ENCODE assay signal across 11 cellular contexts in the genomic region with DNA sequence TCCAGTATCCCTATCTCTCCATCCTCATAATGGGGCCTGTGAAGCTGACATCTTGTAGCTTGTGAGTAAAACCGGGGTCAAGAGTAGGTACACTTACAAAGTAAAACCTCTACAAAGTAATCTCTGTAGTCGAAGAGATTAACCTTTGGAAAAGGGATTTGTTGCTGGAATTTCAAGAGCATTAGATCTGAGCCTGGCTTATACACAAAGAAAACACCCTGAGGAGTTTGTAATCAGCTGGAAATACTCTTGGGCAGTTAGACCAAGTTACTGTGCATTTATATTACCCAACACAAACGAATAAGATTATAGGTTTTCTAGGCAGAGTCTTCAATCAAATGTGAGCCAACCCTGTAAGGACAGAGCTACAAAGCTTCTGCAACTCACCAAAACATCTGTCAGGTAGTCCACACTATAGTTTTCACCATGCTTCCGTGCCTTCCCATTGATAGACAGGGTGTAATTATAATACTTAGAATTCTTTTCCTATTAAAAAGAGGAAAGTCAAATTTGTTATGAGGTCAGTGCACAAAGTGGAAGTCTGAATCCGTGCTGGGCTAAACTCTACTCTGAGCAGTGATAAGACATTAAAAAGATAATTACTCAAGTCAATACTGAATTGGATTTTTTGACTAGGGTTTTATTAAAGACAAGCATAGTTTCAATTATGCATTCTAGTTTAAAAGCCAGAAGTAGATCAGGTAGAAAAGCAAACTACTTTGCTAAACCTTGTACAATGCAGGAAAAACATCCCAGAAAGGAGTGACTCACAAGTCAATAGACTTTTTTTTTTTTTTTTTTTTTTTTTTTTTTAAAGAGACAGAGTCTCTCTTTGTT. TPM values are rescaled to one million over a fixed set of nuclear protein-coding genes. Genes with fewer than 3 reads are reported as not detected.
DNase-seq lines count a peak whose midpoint lies in the region; TF ChIP-seq lines count a peak whose summit lies in the region.
"Had no signal": no experiment of that assay in that cellular context is flagged by ENCODE, and none has a peak within 500 bp of the region (broad histone marks: within the 10 kb centered on the region; RNA-seq: fewer than 3 reads in every experiment).

No MANE protein-coding gene starts in this region.

- H3K9me3 Mint-ChIP-seq in HFFc6 (no peaks in the 10 kb centered on the region), type B pancreatic cell (no peaks in the 10 kb centered on the region)
- H3K9me3 Mint-ChIP-seq: activated naive CD4-positive, alpha-beta T cell treated with anti-CD3 and anti-CD28 coated beads for 36 hours had no signal

- peaks cover 34% of the 10 kb centered on the region for H3K36me3 Mint-ChIP-seq in HFFc6 (ENCODE audit: low read depth)
- H3K36me3 Mint-ChIP-seq in type B pancreatic cell, result peaks cover 39% of the 10 kb centered on the region

- no peaks in the 10 kb centered on the region for H3K9me2 ChIP-seq in hepatocyte (replicated peaks; ENCODE audit: insufficient read depth)

- TF ChIP-seq CTCF in HFFc6 (IDR thresholded peaks at IDR 0.05) (no peak), hepatocyte (IDR thresholded peaks at IDR 0.05; ENCODE audit: poor library complexity) (no peak), type B pancreatic cell (conservative IDR thresholded peaks at IDR 0.05) (no peak)

- H3K27me3 ChIP-seq in hepatocyte, result no peaks in the 10 kb centered on the region
- H3K27me3 ChIP-seq: dorsolateral prefrontal cortex had no signal

- DNase-seq in HFFc6 (no peak), amniotic epithelial cell (ENCODE audit: low read depth) (peak; percentile 55), hepatocyte (ENCODE audit: low spot score) (no peak), type B pancreatic cell (ENCODE audit: extremely low spot score, unreplicated experiment) (no peak), NCI-H2107 (lab: John Stamatoyannopoulos, UW) (no peak), NCI-H187 (lab: John Stamatoyannopoulos, UW) (no peak), midbrain (lab: John Stamatoyannopoulos, UW) (no peak)
- DNase-seq: activated naive CD4-positive, alpha-beta T cell treated with anti-CD3 and anti-CD28 coated beads for 36 hours; dorsolateral prefrontal cortex; NCI-H2081; T1000 had no signal

- H2AFZ ChIP-seq in hepatocyte, result no peak overlapping the region

- H3K4me1 ChIP-seq in hepatocyte (ENCODE audit: insufficient read depth), result peaks cover 6% of the 10 kb centered on the region

- H3K27ac Mint-ChIP-seq in HFFc6 (peak overlapping the region; percentile 22; the same call in 1 of the 2 replicates), type B pancreatic cell (peak overlapping the region; percentile 68)
- H3K27ac Mint-ChIP-seq: activated naive CD4-positive, alpha-beta T cell treated with anti-CD3 and anti-CD28 coated beads for 36 hours had no signal

- H3K9me3 ChIP-seq in hepatocyte (ENCODE audit: low read depth), result no peaks in the 10 kb centered on the region

- H3K27ac ChIP-seq in hepatocyte, result peak overlapping the region; percentile 68
- H3K27ac ChIP-seq: dorsolateral prefrontal cortex had no signal

- 38% methylated on average over 5 of the region's 5 CpGs for WGBS in hepatocyte (ENCODE audit: low lambda C conversion rate, missing lambda C conversion rate)

- no peaks in the 10 kb centered on the region for H3K79me2 ChIP-seq in hepatocyte

- H3K4me1 Mint-ChIP-seq in HFFc6 (ENCODE audit: low read depth), result peaks cover 56% of the 10 kb centered on the region
- H3K4me1 Mint-ChIP-seq in type B pancreatic cell (ENCODE audit: unreplicated experiment), result peaks cover 6% of the 10 kb centered on the region

- H3K4me3 ChIP-seq in hepatocyte, result no peak overlapping the region
- H3K4me3 ChIP-seq: dorsolateral prefrontal cortex had no signal

- no peaks in the 10 kb centered on the region for H4K20me1 ChIP-seq in hepatocyte (ENCODE audit: insufficient read depth, poor library complexity, severe bottlenecking)

- H3K4me3 Mint-ChIP-seq in HFFc6 (peak overlapping the region; percentile 75), type B pancreatic cell (no peak overlapping the region)
- H3K4me3 Mint-ChIP-seq: activated naive CD4-positive, alpha-beta T cell treated with anti-CD3 and anti-CD28 coated beads for 36 hours had no signal

- H3K36me3 ChIP-seq in hepatocyte (replicated peaks; ENCODE audit: insufficient read depth, low read depth), result peaks cover 5% of the 10 kb centered on the region

- H3K27me3 Mint-ChIP-seq in HFFc6 (ENCODE audit: insufficient read depth) (no peaks in the 10 kb centered on the region), type B pancreatic cell (no peaks in the 10 kb centered on the region)

- H3K4me2 ChIP-seq in hepatocyte, result peak overlapping the region; percentile 60

RNA-seq across cellular contexts. Expression of a gene that starts 14.6 kb away (rescaled TPM):
- total RNA-seq in HFFc6 (2021; fragmentation: NEBNext Ultra II Directional; extraction: Animal tissue kit (Norgen Biotek cat#: 25700)), result 100 to 1,000 TPM in 1 of 6 experiments, 10 to 100 TPM in 5; 86.4 to 104 (median 91.2) TPM
- 193 and 199 TPM in 2 replicates for total RNA-seq in hepatocyte
- 82.1 and 88.0 TPM in 2 replicates for polyA plus RNA-seq in hepatocyte
- 76.7 and 84.7 TPM in 2 replicates for total RNA-seq in type B pancreatic cell (ENCODE audit: low replicate concordance)
